1 cellular context compared by ENCODE assay signal in genomic region chr20:34516038-34516873, GRCh38.
TF ChIP-seq lines count a peak whose summit lies in the region.

Gene DYNLRB1, plus strand, starts transcription at chr20:34516422. Its CDS starts 37 bp downstream, at chr20:34516459.

TF ChIP-seq in GM12878, 131 proteins besides CTCF, POLR2A, EP300 and RAD21 (continued from another document):
- TF ChIP-seq BCLAF1 (IDR thresholded peaks at IDR 0.05): no peak
- no peak for TF ChIP-seq ATF3 (IDR thresholded peaks at IDR 0.05; ENCODE audit: borderline replicate concordance, extremely low read depth, low read depth, low read length)
- TF ChIP-seq RB1 (IDR thresholded peaks at IDR 0.05; ENCODE audit: borderline replicate concordance): 0 out of 2 replicates have a peak, but pooled peaks have one; percentile 61
- no peak for TF ChIP-seq JUNB (IDR thresholded peaks at IDR 0.05)
- no peak for TF ChIP-seq CEBPZ (IDR thresholded peaks at IDR 0.05; ENCODE audit: low read depth, low read length)
- peak; percentile 90; the same call in 1 of the 2 replicates for TF ChIP-seq ZNF217 (IDR thresholded peaks at IDR 0.05)
- no peak for TF ChIP-seq ESRRA (IDR thresholded peaks at IDR 0.05; ENCODE audit: low read length)
- no peak; the same call in 1 of the 2 replicates for TF ChIP-seq NFYA (IDR thresholded peaks at IDR 0.05; ENCODE audit: borderline replicate concordance, low read depth, low read length)
- TF ChIP-seq ZBED1 (IDR thresholded peaks at IDR 0.05; ENCODE audit: borderline replicate concordance): no peak
- TF ChIP-seq ZZZ3 (IDR thresholded peaks at IDR 0.05; ENCODE audit: control insufficient read depth, insufficient read length, low read depth): no peak
- TF ChIP-seq PRDM15 (CRISPR knock-in tag; IDR thresholded peaks at IDR 0.05): no peak
- TF ChIP-seq POU2F2 (IDR thresholded peaks at IDR 0.05; ENCODE audit: borderline replicate concordance, low read depth, low read length): peak; percentile 59; the same call in 1 of the 3 replicates
TF ChIP-seq in GM12878: peak in this region for 37.
